In the genomic region with DNA sequence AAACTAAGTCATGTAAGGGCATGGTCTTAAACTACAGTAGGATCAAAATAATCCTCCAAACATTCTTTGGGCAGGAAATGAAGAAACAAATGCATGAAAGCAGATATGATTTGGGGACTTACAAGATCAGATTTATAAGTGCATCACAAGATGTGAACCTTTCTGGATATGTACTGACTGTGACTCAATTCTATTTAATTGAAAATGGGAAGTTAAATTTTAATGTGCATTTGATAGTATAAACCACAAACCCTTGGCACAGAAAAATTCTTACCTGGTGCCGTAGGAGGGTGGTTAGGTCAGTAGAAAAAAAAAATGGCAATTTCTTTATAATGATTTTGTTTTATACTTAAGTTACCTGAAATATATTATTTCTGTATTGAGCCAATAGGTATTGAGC, we compare ENCODE assay signal across 15 cellular contexts.
DNase-seq lines count a peak whose midpoint lies in the region; ATAC-seq and TF ChIP-seq lines count a peak whose summit lies in the region.
"Had no signal": no experiment of that assay in that cellular context is flagged by ENCODE, and none has a peak within 500 bp of the region (broad histone marks: within the 10 kb centered on the region; RNA-seq: fewer than 3 reads in every experiment).

No MANE protein-coding gene starts in this region.

- H3K27me3 ChIP-seq in left ventricle myocardium inferior (ENCODE audit: low read depth) (no peaks in the 10 kb centered on the region), PC-3 (ENCODE audit: low read length) (no peaks in the 10 kb centered on the region), foreskin keratinocyte (no peaks in the 10 kb centered on the region), vagina (no peaks in the 10 kb centered on the region)

- H2AFZ ChIP-seq in PC-3 (ENCODE audit: low read length) = no peak overlapping the region

- DNase-seq in left ventricle myocardium inferior = no peak
- DNase-seq in left ventricle myocardium superior = no peak
- DNase-seq in PC-3 = peak; percentile 86
- DNase-seq in foreskin keratinocyte = no peak
- no peak for DNase-seq in vagina (ENCODE audit: extremely low spot score in 2 of 2)
- DNase-seq in endothelial cell (ENCODE audit: low spot score) = no peak
- DNase-seq: COR-L47, GOT3, NCI-H2171 treated with DMSO at 0.1 percent for 48 hours, NCI-H510A had no signal

- POLR2A ChIA-PET in PC-3 (lab: Charles Lee; ENCODE audit: unreplicated experiment) = interaction anchor here (0.5 to 0.7 kb wide), 6 partner anchors 169 to 1189 kb away, joined by 3 to 6 read pairs (median 3); partner anchors contain the start of gene STT3B

- TF ChIP-seq POLR2A in vagina (IDR thresholded peaks at IDR 0.05) = no peak

- H3K27ac ChIP-seq in left ventricle myocardium inferior (replicated peaks) (peak overlapping the region; percentile 73), PC-3 (ENCODE audit: low read length) (peak overlapping the region; percentile 98), foreskin keratinocyte (peak overlapping the region; percentile 80), vagina (peak overlapping the region; percentile 21)
- H3K27ac ChIP-seq: SK-N-MC had no signal

- CTCF ChIA-PET in PC-3 (lab: Charles Lee) = interaction anchor here (1.0 kb wide), 1 partner anchor 145 kb away, joined by 4 read pairs; no protein-coding TSS in a partner anchor

- H3K36me3 ChIP-seq in left ventricle myocardium inferior (no peaks in the 10 kb centered on the region), PC-3 (ENCODE audit: low read depth, low read length) (no peaks in the 10 kb centered on the region), vagina (no peaks in the 10 kb centered on the region)

- no TSS peak for BruUV-seq in PC-3 (replicated peaks; lab: Mats Ljungman, UMichigan)

- H3K4me3 Mint-ChIP-seq in endothelial cell (ENCODE audit: unreplicated experiment) = no peak overlapping the region
- H3K4me3 Mint-ChIP-seq: CD14-positive monocyte had no signal

- ATAC-seq in left ventricle myocardium superior = no peak
- ATAC-seq in PC-3 = peak; percentile 37
- no peak for ATAC-seq in foreskin keratinocyte
- ATAC-seq in GM19463 (IDR thresholded peaks at IDR 0.05; ENCODE audit: unreplicated experiment) = no peak
- no peak for ATAC-seq in GM21576 (IDR thresholded peaks at IDR 0.05; ENCODE audit: unreplicated experiment)
- ATAC-seq: GM12878 had no signal

- no peaks in the 10 kb centered on the region for H3K36me3 Mint-ChIP-seq in endothelial cell (ENCODE audit: low read depth, unreplicated experiment)
- H3K36me3 Mint-ChIP-seq: CD14-positive monocyte had no signal

- peaks cover 59% of the 10 kb centered on the region for H3K4me1 ChIP-seq in left ventricle myocardium inferior
- peaks cover 72% of the 10 kb centered on the region for H3K4me1 ChIP-seq in PC-3 (ENCODE audit: insufficient read depth, low read length)
- H3K4me1 ChIP-seq in foreskin keratinocyte = peaks cover 72% of the 10 kb centered on the region
- peaks cover 32% of the 10 kb centered on the region for H3K4me1 ChIP-seq in vagina

- H3K27me3 Mint-ChIP-seq in endothelial cell (ENCODE audit: unreplicated experiment) = no peaks in the 10 kb centered on the region

- peaks cover 43% of the 10 kb centered on the region for H3K4me1 Mint-ChIP-seq in endothelial cell (ENCODE audit: unreplicated experiment)
- H3K4me1 Mint-ChIP-seq: CD14-positive monocyte had no signal

- H3F3A ChIP-seq in PC-3 (ENCODE audit: low read length, unreplicated experiment) = peaks cover 22% of the 10 kb centered on the region

- no peaks in the 10 kb centered on the region for H3K79me2 ChIP-seq in PC-3 (ENCODE audit: low read length)

- TF ChIP-seq CTCF in left ventricle myocardium inferior (IDR thresholded peaks at IDR 0.05; ENCODE audit: borderline replicate concordance) (no peak), PC-3 (conservative IDR thresholded peaks at IDR 0.05; ENCODE audit: low read depth, low read length) (no peak), foreskin keratinocyte (conservative IDR thresholded peaks at IDR 0.05) (no peak), vagina (IDR thresholded peaks at IDR 0.05) (no peak), endothelial cell (IDR thresholded peaks at IDR 0.05; ENCODE audit: unreplicated experiment) (no peak)

- peak overlapping the region; percentile 70 for H3K4me2 ChIP-seq in PC-3 (ENCODE audit: low read length)

- H3K9me2 ChIP-seq in PC-3 (replicated peaks; ENCODE audit: low read length) = no peaks in the 10 kb centered on the region

- no peaks in the 10 kb centered on the region for H3K9me3 Mint-ChIP-seq in endothelial cell (ENCODE audit: unreplicated experiment)
- H3K9me3 Mint-ChIP-seq: CD14-positive monocyte had no signal

- H3K9me3 ChIP-seq in left ventricle myocardium inferior (replicated peaks) (no peaks in the 10 kb centered on the region), PC-3 (ENCODE audit: low read length) (no peaks in the 10 kb centered on the region), vagina (no peaks in the 10 kb centered on the region)

- no peak overlapping the region for H3K27ac Mint-ChIP-seq in endothelial cell (ENCODE audit: unreplicated experiment)
- H3K27ac Mint-ChIP-seq: CD14-positive monocyte had no signal

- peak overlapping the region; percentile 77 for H3K9ac ChIP-seq in PC-3 (ENCODE audit: low read length)

- H4K20me1 ChIP-seq in PC-3 (ENCODE audit: low read length) = no peaks in the 10 kb centered on the region

- intact Hi-C loops in left ventricle myocardium inferior (cut with micrococcal nuclease) (loop anchor here (10.0 kb wide), 1 partner anchor 261 kb away; the partner anchor contains the start of gene TGFBR2), left ventricle myocardium superior (cut with micrococcal nuclease) (no loop called here), PC-3 (cut with micrococcal nuclease) (loop anchor here (1.0 to 5.0 kb wide), 9 partner anchors 13 to 403 kb away; partner anchors contain the start of gene TGFBR2), vagina (cut with DNase I) (no loop called here)

- H3K4me3 ChIP-seq in left ventricle myocardium inferior (no peak overlapping the region), PC-3 (ENCODE audit: low read length) (peak overlapping the region; percentile 28; the same call in 1 of the 2 replicates), vagina (no peak overlapping the region)
- H3K4me3 ChIP-seq: GM12878, SK-N-MC had no signal

Comparison
In these comparisons a context has a peak if more than half of its experiments do, and no peak if none do; other contexts are left out.
1. intact Hi-C loops: an anchor here in left ventricle myocardium inferior (10.0 kb wide) and PC-3 (1.0 to 5.0 kb wide); none called in left ventricle myocardium superior and vagina.
2. H3K27ac ChIP-seq: peak in every context shown above with its lines; median percentile 98 in PC-3; 80 in foreskin keratinocyte; 73 in left ventricle myocardium inferior; 21 in vagina.